1 cellular context compared by ENCODE assay signal in the genomic region with DNA sequence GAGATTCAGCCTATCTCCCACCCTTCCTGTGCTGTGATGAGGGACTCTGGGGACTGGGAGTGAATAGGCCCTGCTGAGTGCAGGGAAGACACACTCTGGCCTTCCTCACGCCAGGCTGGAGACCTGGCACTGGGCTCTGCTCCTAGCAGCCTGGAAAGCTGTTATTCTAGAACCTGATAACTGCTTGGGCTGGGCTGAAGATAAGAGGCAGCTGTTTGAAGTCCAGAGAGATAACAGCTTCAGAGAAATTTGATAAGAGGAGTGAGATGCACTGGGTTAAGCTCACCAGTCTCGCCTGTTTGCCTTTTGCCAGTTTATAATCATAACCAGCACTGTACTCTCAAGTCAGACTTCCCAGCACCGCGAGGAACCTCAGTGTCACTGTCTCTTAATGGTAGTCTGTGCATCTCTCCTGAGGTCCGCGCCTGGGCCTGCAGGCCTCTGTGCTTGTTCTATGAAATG.
A peak's percentile ranks its signal among the peaks of the same experiment; 100 is the strongest.
TF ChIP-seq lines count a peak whose summit lies in the region.

No MANE protein-coding gene starts in this region.

TF ChIP-seq in K562, 482 proteins besides CTCF, POLR2A, EP300 and RAD21 (continued from another document and continues in another):
- TF ChIP-seq, protein P1, sequence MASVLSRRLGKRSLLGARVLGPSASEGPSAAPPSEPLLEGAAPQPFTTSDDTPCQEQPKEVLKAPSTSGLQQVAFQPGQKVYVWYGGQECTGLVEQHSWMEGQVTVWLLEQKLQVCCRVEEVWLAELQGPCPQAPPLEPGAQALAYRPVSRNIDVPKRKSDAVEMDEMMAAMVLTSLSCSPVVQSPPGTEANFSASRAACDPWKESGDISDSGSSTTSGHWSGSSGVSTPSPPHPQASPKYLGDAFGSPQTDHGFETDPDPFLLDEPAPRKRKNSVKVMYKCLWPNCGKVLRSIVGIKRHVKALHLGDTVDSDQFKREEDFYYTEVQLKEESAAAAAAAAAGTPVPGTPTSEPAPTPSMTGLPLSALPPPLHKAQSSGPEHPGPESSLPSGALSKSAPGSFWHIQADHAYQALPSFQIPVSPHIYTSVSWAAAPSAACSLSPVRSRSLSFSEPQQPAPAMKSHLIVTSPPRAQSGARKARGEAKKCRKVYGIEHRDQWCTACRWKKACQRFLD (CRISPR knock-in tag; IDR thresholded peaks at IDR 0.05), result peak; percentile 90
- TF ChIP-seq, protein P2, sequence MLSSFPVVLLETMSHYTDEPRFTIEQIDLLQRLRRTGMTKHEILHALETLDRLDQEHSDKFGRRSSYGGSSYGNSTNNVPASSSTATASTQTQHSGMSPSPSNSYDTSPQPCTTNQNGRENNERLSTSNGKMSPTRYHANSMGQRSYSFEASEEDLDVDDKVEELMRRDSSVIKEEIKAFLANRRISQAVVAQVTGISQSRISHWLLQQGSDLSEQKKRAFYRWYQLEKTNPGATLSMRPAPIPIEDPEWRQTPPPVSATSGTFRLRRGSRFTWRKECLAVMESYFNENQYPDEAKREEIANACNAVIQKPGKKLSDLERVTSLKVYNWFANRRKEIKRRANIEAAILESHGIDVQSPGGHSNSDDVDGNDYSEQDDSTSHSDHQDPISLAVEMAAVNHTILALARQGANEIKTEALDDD (IDR thresholded peaks at IDR 0.05), result peak; percentile 92
- 0 out of 2 replicates have a peak, but pooled peaks have one; percentile 23 for TF ChIP-seq GATAD2A (IDR thresholded peaks at IDR 0.05)
- no peak for TF ChIP-seq CBX5 (IDR thresholded peaks at IDR 0.05; ENCODE audit: borderline replicate concordance, low read depth)
- no peak for TF ChIP-seq MAX (CRISPR knock-in tag; IDR thresholded peaks at IDR 0.05)
- TF ChIP-seq ZNF274 (IDR thresholded peaks at IDR 0.05; ENCODE audit: borderline replicate concordance, low read depth, low read length), result 0 out of 2 replicates have a peak, but pooled peaks have one; percentile 7
- TF ChIP-seq ZNF583 (CRISPR knock-in tag; IDR thresholded peaks at IDR 0.05), result peak; percentile 83
- TF ChIP-seq ZEB2 (IDR thresholded peaks at IDR 0.05), result peak; percentile 34; the same call in 1 of the 2 replicates
- no peak for TF ChIP-seq U2AF1 (optimal IDR thresholded peaks at IDR 0.05; ENCODE audit: low read depth, low read length)
- TF ChIP-seq MECOM (CRISPR knock-in tag; IDR thresholded peaks at IDR 0.05), result peak; percentile 83
- no peak for TF ChIP-seq RBFOX2 (IDR thresholded peaks at IDR 0.05; ENCODE audit: low read depth, low read length)
- peak; percentile 25 to 70; a peak in 2 of 4 replicates for TF ChIP-seq MAZ (CRISPR knock-in tag; conservative IDR thresholded peaks at IDR 0.05 in 1 of 2, IDR thresholded peaks at IDR 0.05 in 1 of 2)
- TF ChIP-seq PHB2 (IDR thresholded peaks at IDR 0.05; ENCODE audit: low read depth), result peak; percentile 93
- 0 out of 2 replicates have a peak, but pooled peaks have one; percentile 8 for TF ChIP-seq L3MBTL2 (IDR thresholded peaks at IDR 0.05)
- no peak for TF ChIP-seq ZSCAN29 (IDR thresholded peaks at IDR 0.05)
- peak; percentile 78; the same call in 1 of the 2 replicates for TF ChIP-seq CHAMP1 (IDR thresholded peaks at IDR 0.05)
- TF ChIP-seq, protein P3, sequence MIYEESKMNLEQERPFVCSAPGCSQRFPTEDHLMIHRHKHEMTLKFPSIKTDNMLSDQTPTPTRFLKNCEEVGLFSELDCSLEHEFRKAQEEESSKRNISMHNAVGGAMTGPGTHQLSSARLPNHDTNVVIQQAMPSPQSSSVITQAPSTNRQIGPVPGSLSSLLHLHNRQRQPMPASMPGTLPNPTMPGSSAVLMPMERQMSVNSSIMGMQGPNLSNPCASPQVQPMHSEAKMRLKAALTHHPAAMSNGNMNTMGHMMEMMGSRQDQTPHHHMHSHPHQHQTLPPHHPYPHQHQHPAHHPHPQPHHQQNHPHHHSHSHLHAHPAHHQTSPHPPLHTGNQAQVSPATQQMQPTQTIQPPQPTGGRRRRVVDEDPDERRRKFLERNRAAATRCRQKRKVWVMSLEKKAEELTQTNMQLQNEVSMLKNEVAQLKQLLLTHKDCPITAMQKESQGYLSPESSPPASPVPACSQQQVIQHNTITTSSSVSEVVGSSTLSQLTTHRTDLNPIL (CRISPR knock-in tag; IDR thresholded peaks at IDR 0.05), result no peak
- TF ChIP-seq POLR2AphosphoS5 (IDR thresholded peaks at IDR 0.05; ENCODE audit: control insufficient read depth, insufficient read depth, low read depth, low read length), result peak; percentile 92
- no peak for TF ChIP-seq ATF1 (CRISPR knock-in tag; IDR thresholded peaks at IDR 0.05)
- TF ChIP-seq ATF1 (tag; IDR thresholded peaks at IDR 0.05), result no peak
- peak; percentile 82; the same call in 1 of the 2 replicates for TF ChIP-seq FOXJ2 (tag; IDR thresholded peaks at IDR 0.05)
- TF ChIP-seq ZNF263 (CRISPR knock-in tag; IDR thresholded peaks at IDR 0.05; ENCODE audit: borderline replicate concordance), result no peak
- peak; percentile 94 for TF ChIP-seq LEF1 (IDR thresholded peaks at IDR 0.05)
- no peak for TF ChIP-seq SAFB2 (IDR thresholded peaks at IDR 0.05; ENCODE audit: borderline replicate concordance, low read depth, low read length, severe bottlenecking)
- TF ChIP-seq TAL1 (IDR thresholded peaks at IDR 0.05), result peak; percentile 99
- TF ChIP-seq CXXC5 (CRISPR knock-in tag; IDR thresholded peaks at IDR 0.05), result peak; percentile 72
- TF ChIP-seq ZNF561 (CRISPR knock-in tag; conservative IDR thresholded peaks at IDR 0.05), result 0 out of 2 replicates have a peak, but pooled peaks have one; percentile 22
- peak; percentile 98 for TF ChIP-seq ARID1B (IDR thresholded peaks at IDR 0.05)
- no peak for TF ChIP-seq ZNF407 (IDR thresholded peaks at IDR 0.05; ENCODE audit: low read depth)
- no peak for TF ChIP-seq CREBBP (IDR thresholded peaks at IDR 0.05; ENCODE audit: low read depth, low read length)
- TF ChIP-seq HDAC1 (IDR thresholded peaks at IDR 0.05), result peak in 1 of 2 experiments; percentile 88; a peak in 2 of 4 replicates
- peak; percentile 96 for TF ChIP-seq FOXM1 (IDR thresholded peaks at IDR 0.05; ENCODE audit: low read depth)
- no peak for TF ChIP-seq FOXM1 (CRISPR knock-in tag; IDR thresholded peaks at IDR 0.05; ENCODE audit: low read depth)
- 0 out of 2 replicates have a peak, but pooled peaks have one; percentile 47 for TF ChIP-seq E2F3 (CRISPR knock-in tag; IDR thresholded peaks at IDR 0.05)
- peak; percentile 71; the same call in 1 of the 2 replicates for TF ChIP-seq ZNF444 (CRISPR knock-in tag; IDR thresholded peaks at IDR 0.05)
- TF ChIP-seq POLR3G (IDR thresholded peaks at IDR 0.05; ENCODE audit: extremely low read depth, insufficient read length, insufficient replicate concordance), result no peak
- no peak for TF ChIP-seq NR2C2 (CRISPR knock-in tag; IDR thresholded peaks at IDR 0.05)
- TF ChIP-seq NR2C2 (tag; IDR thresholded peaks at IDR 0.05), result 0 out of 2 replicates have a peak, but pooled peaks have one; percentile 13
- TF ChIP-seq, protein P4, sequence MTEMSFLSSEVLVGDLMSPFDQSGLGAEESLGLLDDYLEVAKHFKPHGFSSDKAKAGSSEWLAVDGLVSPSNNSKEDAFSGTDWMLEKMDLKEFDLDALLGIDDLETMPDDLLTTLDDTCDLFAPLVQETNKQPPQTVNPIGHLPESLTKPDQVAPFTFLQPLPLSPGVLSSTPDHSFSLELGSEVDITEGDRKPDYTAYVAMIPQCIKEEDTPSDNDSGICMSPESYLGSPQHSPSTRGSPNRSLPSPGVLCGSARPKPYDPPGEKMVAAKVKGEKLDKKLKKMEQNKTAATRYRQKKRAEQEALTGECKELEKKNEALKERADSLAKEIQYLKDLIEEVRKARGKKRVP (CRISPR knock-in tag; IDR thresholded peaks at IDR 0.05), result peak; percentile 75; the same call in 1 of the 2 replicates
- TF ChIP-seq, protein P5, sequence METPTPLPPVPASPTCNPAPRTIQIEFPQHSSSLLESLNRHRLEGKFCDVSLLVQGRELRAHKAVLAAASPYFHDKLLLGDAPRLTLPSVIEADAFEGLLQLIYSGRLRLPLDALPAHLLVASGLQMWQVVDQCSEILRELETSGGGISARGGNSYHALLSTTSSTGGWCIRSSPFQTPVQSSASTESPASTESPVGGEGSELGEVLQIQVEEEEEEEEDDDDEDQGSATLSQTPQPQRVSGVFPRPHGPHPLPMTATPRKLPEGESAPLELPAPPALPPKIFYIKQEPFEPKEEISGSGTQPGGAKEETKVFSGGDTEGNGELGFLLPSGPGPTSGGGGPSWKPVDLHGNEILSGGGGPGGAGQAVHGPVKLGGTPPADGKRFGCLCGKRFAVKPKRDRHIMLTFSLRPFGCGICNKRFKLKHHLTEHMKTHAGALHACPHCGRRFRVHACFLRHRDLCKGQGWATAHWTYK (CRISPR knock-in tag; IDR thresholded peaks at IDR 0.05), result peak; percentile 95
- TF ChIP-seq, protein P6, sequence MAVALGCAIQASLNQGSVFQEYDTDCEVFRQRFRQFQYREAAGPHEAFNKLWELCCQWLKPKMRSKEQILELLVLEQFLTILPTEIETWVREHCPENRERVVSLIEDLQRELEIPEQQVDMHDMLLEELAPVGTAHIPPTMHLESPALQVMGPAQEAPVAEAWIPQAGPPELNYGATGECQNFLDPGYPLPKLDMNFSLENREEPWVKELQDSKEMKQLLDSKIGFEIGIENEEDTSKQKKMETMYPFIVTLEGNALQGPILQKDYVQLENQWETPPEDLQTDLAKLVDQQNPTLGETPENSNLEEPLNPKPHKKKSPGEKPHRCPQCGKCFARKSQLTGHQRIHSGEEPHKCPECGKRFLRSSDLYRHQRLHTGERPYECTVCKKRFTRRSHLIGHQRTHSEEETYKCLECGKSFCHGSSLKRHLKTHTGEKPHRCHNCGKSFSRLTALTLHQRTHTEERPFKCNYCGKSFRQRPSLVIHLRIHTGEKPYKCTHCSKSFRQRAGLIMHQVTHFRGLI (CRISPR knock-in tag; IDR thresholded peaks at IDR 0.05), result peak; percentile 88; the same call in 1 of the 2 replicates
- peak; percentile 97 for TF ChIP-seq PML (IDR thresholded peaks at IDR 0.05; ENCODE audit: low read length)
- peak; percentile 90 for TF ChIP-seq ZNF668 (CRISPR knock-in tag; IDR thresholded peaks at IDR 0.05)
- peak; percentile 80 for TF ChIP-seq HDAC3 (IDR thresholded peaks at IDR 0.05; ENCODE audit: borderline replicate concordance, partially characterized antibody)
- peak; percentile 73; the same call in 1 of the 2 replicates for TF ChIP-seq TCFL5 (CRISPR knock-in tag; conservative IDR thresholded peaks at IDR 0.05)
